In the genomic region with DNA sequence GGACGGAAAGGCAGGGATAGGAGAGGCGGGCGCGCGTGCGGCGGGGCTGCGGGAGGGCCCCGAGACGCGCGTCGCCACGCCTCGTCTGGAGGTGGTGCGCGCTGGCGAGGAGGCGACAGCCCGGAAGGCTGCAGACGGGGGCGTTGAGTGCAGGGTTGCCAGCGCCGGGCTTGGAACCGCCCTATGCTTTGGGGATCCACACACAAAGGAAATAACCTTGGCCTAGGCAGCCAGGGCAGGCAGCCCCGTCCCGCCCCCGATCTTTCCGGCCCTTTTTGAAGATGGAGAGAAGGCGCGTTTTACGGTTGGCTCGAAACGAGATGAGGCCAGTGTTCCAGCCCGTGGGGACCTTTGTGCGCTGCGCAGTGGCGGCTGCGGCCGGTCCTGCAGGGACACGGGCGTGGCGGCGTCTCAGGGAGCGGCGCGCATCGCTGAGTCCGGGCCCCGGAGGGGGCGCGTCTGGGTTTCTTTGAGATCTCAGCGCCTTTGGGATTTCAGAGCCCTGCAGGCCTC, we compare ENCODE assay signal across 8 cellular contexts. TPM values are rescaled to one million over a fixed set of nuclear protein-coding genes. Genes with fewer than 3 reads are reported as not detected.
A peak's percentile ranks its signal among the peaks of the same experiment; 100 is the strongest.
DNase-seq lines count a peak whose midpoint lies in the region; ATAC-seq and TF ChIP-seq lines count a peak whose summit lies in the region.

No MANE protein-coding gene starts in this region.

- H3K4me3 ChIP-seq in HUES48 (ENCODE audit: low read depth, low read length), result peak overlapping the region; percentile 63
- peak overlapping the region; percentile 54 to 65 for H3K4me3 ChIP-seq in SK-N-SH (ENCODE audit: low read depth in 2 of 2, low read length in 1 of 2)
- peak overlapping the region; percentile 75 for H3K4me3 ChIP-seq in left ventricle myocardium inferior
- peak overlapping the region; percentile 29 to 43 for H3K4me3 ChIP-seq in prostate gland
- H3K4me3 ChIP-seq in vagina, result peak overlapping the region; percentile 57 to 74

- TF ChIP-seq CTCF in GM20000 (IDR thresholded peaks at IDR 0.05; ENCODE audit: extremely low read depth, missing control alignments) (no peak), SK-N-SH (IDR thresholded peaks at IDR 0.05) (no peak), left ventricle myocardium inferior (IDR thresholded peaks at IDR 0.05; ENCODE audit: borderline replicate concordance) (no peak), prostate gland (IDR thresholded peaks at IDR 0.05) (peak in 1 of 4 experiments; percentile 28), vagina (IDR thresholded peaks at IDR 0.05) (no peak)

- peak overlapping the region; percentile 5 for H3K27ac Mint-ChIP-seq in activated naive CD8-positive, alpha-beta T cell treated with anti-CD3 and anti-CD28 coated beads, Interleukin-2, amount 10 ng/mL, durations not matched to agents 7 days and 5 days

- peak overlapping the region; percentile 93 for H3K4me2 ChIP-seq in SK-N-SH

- in situ Hi-C loops in Caki2 (cut with HindIII; ENCODE audit: low pct_unique_long_range_greater_than_20kb, low sequenced_read_pairs), result no loop called here

- H3K27ac ChIP-seq in HUES48 (ENCODE audit: low read depth, low read length) (peak overlapping the region; percentile 33), SK-N-SH (ENCODE audit: low read depth in 2 of 2, low read length in 1 of 2) (peak overlapping the region; percentile 47 to 98; a peak in 3 of 4 replicates), left ventricle myocardium inferior (replicated peaks) (no peak overlapping the region), prostate gland (peak overlapping the region in 1 of 2 donors; percentile 39), vagina (peak overlapping the region; percentile 64)

- H3K9me3 ChIP-seq in HUES48 (ENCODE audit: control insufficient read depth, insufficient read depth, low read length) (no peaks in the 10 kb centered on the region), SK-N-SH (no peaks in the 10 kb centered on the region), left ventricle myocardium inferior (replicated peaks) (no peaks in the 10 kb centered on the region), prostate gland (no peaks in the 10 kb centered on the region), vagina (no peaks in the 10 kb centered on the region)

- intact Hi-C loops in left ventricle myocardium inferior (cut with micrococcal nuclease), result no loop called here
- intact Hi-C loops in prostate gland (cut with DNase I), result no loop called here
- intact Hi-C loops in vagina (cut with DNase I), result no loop called here

- peaks cover 68% of the 10 kb centered on the region for H3K27me3 ChIP-seq in HUES48 (ENCODE audit: control insufficient read depth, insufficient read depth, low read length)
- no peaks in the 10 kb centered on the region for H3K27me3 ChIP-seq in SK-N-SH (ENCODE audit: insufficient read depth)
- H3K27me3 ChIP-seq in left ventricle myocardium inferior (ENCODE audit: low read depth), result peaks cover 43% of the 10 kb centered on the region
- H3K27me3 ChIP-seq in prostate gland (replicated peaks; ENCODE audit: insufficient read depth), result no peaks in the 10 kb centered on the region
- H3K27me3 ChIP-seq in vagina, result no peaks in the 10 kb centered on the region

- H3K9ac ChIP-seq in HUES48 (ENCODE audit: low read depth, low read length) (no peak overlapping the region), SK-N-SH (peak overlapping the region; percentile 77)

- no peaks in the 10 kb centered on the region for H4K20me1 ChIP-seq in SK-N-SH (ENCODE audit: insufficient read depth)

- H3K9me2 ChIP-seq in SK-N-SH, result no peaks in the 10 kb centered on the region

- H3K4me1 Mint-ChIP-seq in activated naive CD8-positive, alpha-beta T cell treated with anti-CD3 and anti-CD28 coated beads, Interleukin-2, amount 10 ng/mL, durations not matched to agents 7 days and 5 days, result peaks cover 24% of the 10 kb centered on the region

- no peaks in the 10 kb centered on the region for H3K36me3 Mint-ChIP-seq in activated naive CD8-positive, alpha-beta T cell treated with anti-CD3 and anti-CD28 coated beads, Interleukin-2, amount 10 ng/mL, durations not matched to agents 7 days and 5 days

- peak overlapping the region; percentile 89 for H2AFZ ChIP-seq in SK-N-SH (ENCODE audit: low read depth)

- H3K27me3 Mint-ChIP-seq in activated naive CD8-positive, alpha-beta T cell treated with anti-CD3 and anti-CD28 coated beads, Interleukin-2, amount 10 ng/mL, durations not matched to agents 7 days and 5 days, result peaks cover 46% of the 10 kb centered on the region

- peak; percentile 81 for DNase-seq in Caki2 (ENCODE audit: low read depth)
- DNase-seq in GM20000 (ENCODE audit: low spot score), result peak; percentile 67
- DNase-seq in SK-N-SH, result peak; percentile 87
- peak; percentile 71 for DNase-seq in activated naive CD8-positive, alpha-beta T cell treated with anti-CD3 and anti-CD28 coated beads, Interleukin-2, amount 10 ng/mL, durations not matched to agents 7 days and 5 days
- DNase-seq in left ventricle myocardium inferior, result peak; percentile 34
- DNase-seq in prostate gland (ENCODE audit: low spot score), result peak; percentile 17
- DNase-seq in vagina (ENCODE audit: extremely low spot score in 2 of 2), result no peak

- whole genome bisulfite sequencing in SK-N-SH (ENCODE audit: low lambda C conversion rate), result under 1% methylated on average over 23 of the region's 53 CpGs
- under 1% methylated on average over 53 of the region's 53 CpGs for WGBS in prostate gland

- ATAC-seq in activated naive CD8-positive, alpha-beta T cell treated with anti-CD3 and anti-CD28 coated beads, Interleukin-2, amount 10 ng/mL, durations not matched to agents 7 days and 5 days (ENCODE audit: low read depth), result peak; percentile 92

- no peak for TF ChIP-seq RAD21 in SK-N-SH (IDR thresholded peaks at IDR 0.05; ENCODE audit: low read length)

- H3F3A ChIP-seq in SK-N-SH (replicated peaks; ENCODE audit: insufficient read depth), result peaks cover 16% of the 10 kb centered on the region

- H3K9me3 Mint-ChIP-seq in activated naive CD8-positive, alpha-beta T cell treated with anti-CD3 and anti-CD28 coated beads, Interleukin-2, amount 10 ng/mL, durations not matched to agents 7 days and 5 days, result no peaks in the 10 kb centered on the region

- peaks cover 33% of the 10 kb centered on the region for H3K4me1 ChIP-seq in HUES48 (ENCODE audit: control insufficient read depth, insufficient read depth, low read length)
- H3K4me1 ChIP-seq in SK-N-SH (ENCODE audit: control insufficient read depth in 1 of 2, insufficient read depth in 2 of 2, low read depth in 1 of 2, low read length in 1 of 2), result peaks cover 0 to 38% of the 10 kb centered on the region in 2 experiments; a peak in 3 of 4 replicates
- H3K4me1 ChIP-seq in left ventricle myocardium inferior, result peaks cover 24% of the 10 kb centered on the region
- H3K4me1 ChIP-seq in prostate gland (replicated peaks), result no peaks in the 10 kb centered on the region
- peaks cover 14% of the 10 kb centered on the region for H3K4me1 ChIP-seq in vagina

- no peak for TF ChIP-seq EP300 in SK-N-SH (IDR thresholded peaks at IDR 0.05; ENCODE audit: borderline replicate concordance in 1 of 2, low read depth in 1 of 2, low read length in 1 of 2)

- CTCF ChIA-PET in SK-N-SH (lab: Yijun Ruan, JAX), result interaction anchor here (0.9 to 1.0 kb wide), 4 partner anchors 10 to 163 kb away, joined by 3 to 7 read pairs (median 4); no protein-coding TSS in a partner anchor

- H3K79me2 ChIP-seq in SK-N-SH (ENCODE audit: insufficient read depth), result no peaks in the 10 kb centered on the region

- H3K4me3 Mint-ChIP-seq in activated naive CD8-positive, alpha-beta T cell treated with anti-CD3 and anti-CD28 coated beads, Interleukin-2, amount 10 ng/mL, durations not matched to agents 7 days and 5 days, result peak overlapping the region; percentile 87

- no peaks in the 10 kb centered on the region for H3K36me3 ChIP-seq in HUES48 (ENCODE audit: control insufficient read depth, insufficient read depth, low read length)
- H3K36me3 ChIP-seq in SK-N-SH (replicated peaks in 1 of 2; ENCODE audit: control insufficient read depth in 1 of 2, insufficient read depth in 2 of 2, low read length in 1 of 2), result no peaks in the 10 kb centered on the region
- no peaks in the 10 kb centered on the region for H3K36me3 ChIP-seq in left ventricle myocardium inferior
- H3K36me3 ChIP-seq in prostate gland, result no peaks in the 10 kb centered on the region
- no peaks in the 10 kb centered on the region for H3K36me3 ChIP-seq in vagina

- TF ChIP-seq POLR2A in prostate gland (IDR thresholded peaks at IDR 0.05), result no peak
- TF ChIP-seq POLR2A in vagina (IDR thresholded peaks at IDR 0.05), result no peak

- POLR2A ChIA-PET in SK-N-SH (lab: Yijun Ruan, JAX), result interaction anchor here (0.7 to 1.4 kb wide), 2 partner anchors 9 to 70 kb away, joined by 5 to 7 read pairs; no protein-coding TSS in a partner anchor
- POLR2A ChIA-PET in activated naive CD8-positive, alpha-beta T cell treated with anti-CD3 and anti-CD28 coated beads, Interleukin-2, amount 10 ng/mL, durations not matched to agents 7 days and 5 days (lab: Charles Lee), result interaction anchor here (0.8 kb wide), 1 partner anchor 11 kb away, joined by 3 read pairs; no protein-coding TSS in a partner anchor

TF ChIP-seq in SK-N-SH, 30 proteins besides CTCF, POLR2A, EP300 and RAD21:
- TF ChIP-seq NFIC (IDR thresholded peaks at IDR 0.05; ENCODE audit: borderline replicate concordance) (no peak), MXI1 (IDR thresholded peaks at IDR 0.05; ENCODE audit: low read depth, low read length) (no peak), GATA2 (CRISPR knock-in tag; IDR thresholded peaks at IDR 0.05) (no peak)
- TF ChIP-seq, protein P1, sequence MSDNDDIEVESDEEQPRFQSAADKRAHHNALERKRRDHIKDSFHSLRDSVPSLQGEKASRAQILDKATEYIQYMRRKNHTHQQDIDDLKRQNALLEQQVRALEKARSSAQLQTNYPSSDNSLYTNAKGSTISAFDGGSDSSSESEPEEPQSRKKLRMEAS (IDR thresholded peaks at IDR 0.05; ENCODE audit: low read depth), result peak; percentile 24; the same call in 1 of the 2 replicates

RNA-seq across cellular contexts. Expression of a gene that starts 50.8 kb away (rescaled TPM):
- total RNA-seq in Caki2 (2014; rRNA removed; shearing (Covaris generic); ENCODE audit: low replicate concordance), result 23.8 and 43.7 TPM in 2 replicates
- polyA plus RNA-seq in SK-N-SH (2012; rRNA removed), result 16.4 and 21.2 TPM in 2 replicates
- polyA plus RNA-seq in SK-N-SH (2012; cell fraction: cytosol; rRNA removed), result 13.7 and 16.3 TPM in 2 replicates
- 21.6 and 24.9 TPM in 2 replicates for polyA plus RNA-seq in SK-N-SH (2012; cell fraction: nucleus; rRNA removed)
- total RNA-seq in activated naive CD8-positive, alpha-beta T cell treated with anti-CD3 and anti-CD28 coated beads, Interleukin-2, amount 10 ng/mL, durations not matched to agents 7 days and 5 days, result under 1 TPM; 0.62 to 0.75 TPM
- total RNA-seq in left ventricle myocardium inferior, result 20.2 TPM
- 10 to 100 TPM; 54.5 to 70.4 TPM for total RNA-seq in prostate gland
- total RNA-seq in vagina, result 28.7 TPM

Comparison
In these comparisons a context has a peak if more than half of its experiments do, and no peak if none do; other contexts are left out.
1. DNase-seq: peak in Caki2 (single experiment), GM20000 (single experiment), SK-N-SH (single experiment), activated naive CD8-positive, alpha-beta T cell treated with anti-CD3 and anti-CD28 coated beads, Interleukin-2, amount 10 ng/mL, durations not matched to agents 7 days and 5 days (single experiment), left ventricle myocardium inferior (single experiment) and prostate gland (single experiment); none in vagina (0 of 2).
2. RNA of a gene that starts 50.8 kb away (total RNA-seq): 54.5 to 70.4 TPM in prostate gland, 23.8 to 43.7 TPM in Caki2, 28.7 TPM in vagina (single experiment) and 20.2 TPM in left ventricle myocardium inferior (single experiment); 0.62 to 0.75 TPM in activated naive CD8-positive, alpha-beta T cell treated with anti-CD3 and anti-CD28 coated beads, Interleukin-2, amount 10 ng/mL, durations not matched to agents 7 days and 5 days; every median in the first group is over 10 times any median in the second.
3. Peak in every context shown above with its lines, with median percentiles within 50 percentile points of each other: H3K4me3 ChIP-seq.